Comparison of ENCODE assay signal across 20 cellular contexts in the genomic region with DNA sequence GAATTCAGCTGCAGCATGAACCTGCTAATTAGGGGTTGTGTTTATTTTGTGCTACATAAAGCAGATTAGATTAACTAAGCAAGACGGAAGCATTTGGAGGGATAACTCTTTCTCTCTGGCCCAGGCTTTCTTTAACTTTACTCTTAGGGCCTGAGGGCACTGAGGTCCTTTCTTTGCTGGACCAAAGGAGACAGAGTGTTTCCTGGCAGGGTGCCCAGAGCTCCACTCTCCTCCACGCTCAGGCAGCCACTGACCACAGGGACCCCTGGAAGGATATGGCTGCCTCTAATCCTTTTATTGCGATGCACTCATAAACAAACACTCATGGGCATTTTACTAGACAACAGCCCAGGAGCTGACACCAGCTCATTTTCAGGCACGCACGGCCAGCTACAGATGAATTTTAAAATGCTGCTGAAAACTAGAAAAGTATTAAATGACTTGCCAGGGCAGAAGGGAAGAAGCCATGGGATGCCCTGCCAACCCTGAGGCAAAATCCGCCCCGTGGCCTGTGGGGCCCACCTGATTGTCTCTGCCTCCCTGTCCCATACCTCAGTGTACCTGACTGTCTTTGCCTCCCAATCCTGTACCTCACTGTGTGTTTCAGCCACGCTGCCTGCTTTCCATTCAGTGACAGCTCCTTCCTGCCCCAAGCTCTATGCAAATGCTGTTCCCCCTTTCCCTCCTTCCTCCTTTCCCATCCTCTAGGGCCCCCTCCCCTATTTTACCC.
DNase-seq lines count a peak whose midpoint lies in the region; ATAC-seq and TF ChIP-seq lines count a peak whose summit lies in the region.
"Had no signal": no experiment of that assay in that cellular context is flagged by ENCODE, and none has a peak within 500 bp of the region (broad histone marks: within the 10 kb centered on the region; RNA-seq: fewer than 3 reads in every experiment).

No MANE protein-coding gene starts in this region.

- H3K27me3 ChIP-seq in left ventricle myocardium inferior (ENCODE audit: low read depth) (peaks cover 6% of the 10 kb centered on the region), right atrium auricular region (no peaks in the 10 kb centered on the region), hepatocyte (no peaks in the 10 kb centered on the region)
- H3K27me3 ChIP-seq: tibial artery had no signal

- peak; percentile 20 for DNase-seq in left ventricle myocardium inferior
- no peak for DNase-seq in right atrium auricular region (ENCODE audit: low spot score)
- peak; percentile 30 for DNase-seq in RPMI7951 (ENCODE audit: low read depth)
- DNase-seq in hepatocyte (ENCODE audit: low spot score) = peak; percentile 63
- no peak for DNase-seq in SIG-M5 treated with dmso at 0.1 percent for 504 hours (lab: John Stamatoyannopoulos, UW; ENCODE audit: unreplicated experiment)
- no peak for DNase-seq in NCI-H524 treated with DMSO at 0.1 percent for 48 hours (lab: John Stamatoyannopoulos, UW)
- DNase-seq: Calu3; foreskin melanocyte; NCI-H1048; NCI-H526 treated with DMSO at 0.1 percent for 48 hours; stimulated activated CD4-positive, alpha-beta T cell treated with anti-CD3 and anti-CD28 coated beads, Interleukin-2, amount 100 ng/mL, for 48 hours; stimulated activated CD8-positive, alpha-beta memory T cell treated with anti-CD3 and anti-CD28 coated beads, Interleukin-4, amount 100 ng/mL, for 48 hours; T-helper 2 cell; tibial artery had no signal

- TF ChIP-seq CTCF in left ventricle myocardium inferior (IDR thresholded peaks at IDR 0.05; ENCODE audit: borderline replicate concordance) (no peak), right atrium auricular region (IDR thresholded peaks at IDR 0.05) (no peak), hepatocyte (IDR thresholded peaks at IDR 0.05; ENCODE audit: poor library complexity) (no peak)

- H3K9me3 ChIP-seq in left ventricle myocardium inferior (replicated peaks) (no peaks in the 10 kb centered on the region), right atrium auricular region (no peaks in the 10 kb centered on the region), hepatocyte (ENCODE audit: low read depth) (no peaks in the 10 kb centered on the region)
- H3K9me3 ChIP-seq: breast epithelium, tibial artery had no signal

- no peaks in the 10 kb centered on the region for H3K9me2 ChIP-seq in hepatocyte (replicated peaks; ENCODE audit: insufficient read depth)

- no peaks in the 10 kb centered on the region for H3K4me1 ChIP-seq in left ventricle myocardium inferior
- peaks cover 0 to 9% of the 10 kb centered on the region in 2 donors for H3K4me1 ChIP-seq in right atrium auricular region
- H3K4me1 ChIP-seq in hepatocyte (ENCODE audit: insufficient read depth) = peaks cover 23% of the 10 kb centered on the region
- H3K4me1 ChIP-seq: breast epithelium had no signal

- H3K27ac ChIP-seq in left ventricle myocardium inferior (replicated peaks) (no peak overlapping the region), right atrium auricular region (no peak overlapping the region), hepatocyte (no peak overlapping the region)
- H3K27ac ChIP-seq: breast epithelium, RWPE1, tibial artery had no signal

- no peak for ATAC-seq in GM21737 (IDR thresholded peaks at IDR 0.05; ENCODE audit: unreplicated experiment)
- no peak for ATAC-seq in GM19467 (IDR thresholded peaks at IDR 0.05; ENCODE audit: unreplicated experiment)
- ATAC-seq: activated CD4-positive, CD25-positive, alpha-beta regulatory T cell treated with anti-CD3 and anti-CD28 coated beads, Interleukin-2, amount 50 U/mL, for 24 hours; HCT116 had no signal

- intact Hi-C loops in left ventricle myocardium inferior (cut with micrococcal nuclease) = no loop called here

- no peaks in the 10 kb centered on the region for H3K36me3 ChIP-seq in left ventricle myocardium inferior
- H3K36me3 ChIP-seq in right atrium auricular region = no peaks in the 10 kb centered on the region
- no peaks in the 10 kb centered on the region for H3K36me3 ChIP-seq in hepatocyte (replicated peaks; ENCODE audit: insufficient read depth, low read depth)
- H3K36me3 ChIP-seq: breast epithelium, tibial artery had no signal

- no peak overlapping the region for H3K4me2 ChIP-seq in hepatocyte

- no peaks in the 10 kb centered on the region for H4K20me1 ChIP-seq in hepatocyte (ENCODE audit: insufficient read depth, poor library complexity, severe bottlenecking)

- no peak overlapping the region for H2AFZ ChIP-seq in hepatocyte

- no peak overlapping the region for H3K4me3 ChIP-seq in left ventricle myocardium inferior
- H3K4me3 ChIP-seq in right atrium auricular region = no peak overlapping the region
- no peak overlapping the region for H3K4me3 ChIP-seq in hepatocyte
- H3K4me3 ChIP-seq: breast epithelium, tibial artery had no signal

- WGBS in hepatocyte (ENCODE audit: low lambda C conversion rate, missing lambda C conversion rate) = 35% methylated on average over 8 of the region's 8 CpGs

- H3K79me2 ChIP-seq in hepatocyte = no peaks in the 10 kb centered on the region

Comparison
In these comparisons a context has a peak if more than half of its experiments do, and no peak if none do; other contexts are left out.
1. DNase-seq: peak in left ventricle myocardium inferior (single experiment), RPMI7951 (single experiment) and hepatocyte (single experiment); none in right atrium auricular region (single experiment), SIG-M5 treated with dmso at 0.1 percent for 504 hours (single experiment) and NCI-H524 treated with DMSO at 0.1 percent for 48 hours (single experiment).